In the genomic region with DNA sequence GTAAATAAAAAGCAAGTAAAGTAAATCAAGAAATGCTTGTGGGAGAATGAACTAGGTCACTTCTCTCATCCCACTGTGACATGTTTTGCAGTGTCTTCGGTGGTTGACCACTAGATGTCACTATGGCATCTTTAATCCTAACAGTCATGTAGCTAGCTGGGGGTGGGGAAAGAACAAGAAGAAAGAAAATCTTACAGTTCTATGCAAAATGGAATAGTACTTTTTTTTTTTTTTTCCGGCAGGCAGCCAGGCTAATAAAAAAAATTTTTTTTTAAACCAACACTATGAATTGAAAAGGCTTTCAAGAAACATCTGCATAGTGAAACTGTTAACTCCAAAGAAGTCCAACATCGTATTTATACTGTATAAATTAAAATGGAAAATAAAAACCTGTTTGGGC, we compare ENCODE assay signal across 8 cellular contexts. TPM values are rescaled to one million over a fixed set of nuclear protein-coding genes. Genes with fewer than 3 reads are reported as not detected.
A peak's percentile ranks its signal among the peaks of the same experiment; 100 is the strongest.
DNase-seq lines count a peak whose midpoint lies in the region; ATAC-seq, FAIRE-seq and TF ChIP-seq lines count a peak whose summit lies in the region.

No MANE protein-coding gene starts in this region.

- H2BK15ac ChIP-seq in mesenchymal stem cell (ENCODE audit: low read depth, poor library complexity, severe bottlenecking) = no peak overlapping the region

- peaks cover 3% of the 10 kb centered on the region for H3K4me1 ChIP-seq in mesenchymal stem cell (ENCODE audit: control insufficient read depth, insufficient read depth, low read depth, low read length)
- peaks cover 0 to 19% of the 10 kb centered on the region in 2 donors for H3K4me1 ChIP-seq in uterus

- H3K36me3 ChIP-seq in mesenchymal stem cell (ENCODE audit: control insufficient read depth in 1 of 2, insufficient read depth in 2 of 2, low read depth in 1 of 2, low read length in 2 of 2) = no peaks in the 10 kb centered on the region
- H3K36me3 ChIP-seq in uterus = no peaks in the 10 kb centered on the region

- no peak overlapping the region for H2AK5ac ChIP-seq in mesenchymal stem cell (ENCODE audit: low read length, severe bottlenecking)

- H3K27me3 ChIP-seq in mesenchymal stem cell (ENCODE audit: control insufficient read depth in 1 of 2, insufficient read depth in 1 of 2, low read length in 2 of 2) = no peaks in the 10 kb centered on the region
- no peaks in the 10 kb centered on the region for H3K27me3 ChIP-seq in uterus

- ATAC-seq in HG02623 (IDR thresholded peaks at IDR 0.05; ENCODE audit: unreplicated experiment) = peak; percentile 84

- no peak overlapping the region for H3K18ac ChIP-seq in mesenchymal stem cell (ENCODE audit: low read depth in 1 of 2, low read length in 2 of 2)

- H2BK5ac ChIP-seq in mesenchymal stem cell (ENCODE audit: low read depth, low read length, poor library complexity, severe bottlenecking) = no peak overlapping the region

- WGBS in mesenchymal stem cell = 0% methylated on average over 1 of the region's 3 CpGs

- no peak overlapping the region for H4K8ac ChIP-seq in mesenchymal stem cell (ENCODE audit: low read length)

- H3K4me2 ChIP-seq in mesenchymal stem cell (ENCODE audit: low read length, poor library complexity, severe bottlenecking) = no peak overlapping the region

- peak overlapping the region; percentile 20 for H3K9ac ChIP-seq in mesenchymal stem cell (ENCODE audit: low read length)

- no peaks in the 10 kb centered on the region for H3K9me3 ChIP-seq in mesenchymal stem cell (ENCODE audit: control insufficient read depth, low read length)
- H3K9me3 ChIP-seq in uterus = no peaks in the 10 kb centered on the region

- H4K91ac ChIP-seq in mesenchymal stem cell (ENCODE audit: low read length) = no peak overlapping the region

- H3K14ac ChIP-seq in mesenchymal stem cell (ENCODE audit: low read length in 2 of 2) = no peak overlapping the region

- intact Hi-C loops in uterus (cut with DNase I; ENCODE audit: low total_unique reads) = loop anchor here (5.0 kb wide), 1 partner anchor 146 kb away; no protein-coding TSS in a partner anchor

- no peak overlapping the region for H3K4ac ChIP-seq in mesenchymal stem cell (ENCODE audit: low read depth in 1 of 2, low read length in 2 of 2)

- H3K79me1 ChIP-seq in mesenchymal stem cell (replicated peaks; ENCODE audit: low read length, poor library complexity, severe bottlenecking) = no peaks in the 10 kb centered on the region

- peak; percentile 76 to 90 (median 85) for TF ChIP-seq CTCF in uterus (IDR thresholded peaks at IDR 0.05)

- H3K23ac ChIP-seq in mesenchymal stem cell (ENCODE audit: low read length in 2 of 2) = no peak overlapping the region

- no peak overlapping the region for H2AFZ ChIP-seq in mesenchymal stem cell (ENCODE audit: low read depth, low read length)

- FAIRE-seq in GM12891 (lab: Jason Lieb, UNC) = peak; percentile 92
- peak; percentile 99 for FAIRE-seq in endometrium (lab: Jason Lieb, UNC)

- H2BK12ac ChIP-seq in mesenchymal stem cell (ENCODE audit: low read length in 2 of 2) = no peak overlapping the region

- DNase-seq in Ammon's horn (ENCODE audit: low spot score) (peak; percentile 95), GM12891 (ENCODE audit: insufficient read length, low spot score) (peak; percentile 34), NCI-H1092 (lab: John Stamatoyannopoulos, UW) (peak; percentile 11), T-helper 1 cell (peak in 3 of 5 donors; percentile 10 to 63 (median 13)), mesenchymal stem cell (peak; percentile 90), uterus (peak; percentile 49 to 79)

- no peak overlapping the region for H3K4me3 ChIP-seq in mesenchymal stem cell (ENCODE audit: insufficient read depth in 1 of 2, low read depth in 1 of 2, low read length in 2 of 2)
- H3K4me3 ChIP-seq in uterus = no peak overlapping the region

- TF ChIP-seq POLR2A in GM12891 (IDR thresholded peaks at IDR 0.05; ENCODE audit: low read depth, low read length) (no peak), uterus (IDR thresholded peaks at IDR 0.05) (no peak)

- H3K27ac ChIP-seq in mesenchymal stem cell (ENCODE audit: low read length, poor library complexity, severe bottlenecking) = no peak overlapping the region
- peak overlapping the region; percentile 69 to 72 for H3K27ac ChIP-seq in uterus

- no peak overlapping the region for H2BK120ac ChIP-seq in mesenchymal stem cell (ENCODE audit: low read depth, low read length)

TF ChIP-seq in GM12891, 5 proteins besides CTCF, POLR2A, EP300 and RAD21:
- no peak for TF ChIP-seq POU2F2 (IDR thresholded peaks at IDR 0.05; ENCODE audit: low read depth, low read length)
- TF ChIP-seq TAF1 (IDR thresholded peaks at IDR 0.05; ENCODE audit: low read depth, low read length) = 0 out of 2 replicates have a peak, but pooled peaks have one; percentile 8
- no peak for TF ChIP-seq PAX5 (IDR thresholded peaks at IDR 0.05; ENCODE audit: insufficient read depth, low read length, severe bottlenecking)
TF ChIP-seq in GM12891: peak in this region for 1.

RNA-seq across cellular contexts. Expression of gene CDK1, which starts 38.3 kb away (rescaled TPM):
- polyA plus RNA-seq in GM12891 (2012; ENCODE audit: low read depth, missing spikeins) = 54.0 TPM
- polyA plus RNA-seq in mesenchymal stem cell (2013, experiment 1 of 2) = 12.3 TPM
- polyA plus RNA-seq in mesenchymal stem cell (2013, experiment 2 of 2) = 13.6 TPM
- total RNA-seq in uterus = 10 to 100 TPM in 1 of 4 donors, 1 to 10 TPM in 1, not detected in 2; 3.5 to 98.9 TPM

Comparison
In these comparisons a context has a peak if more than half of its experiments do, and no peak if none do; other contexts are left out.
1. DNase-seq: peak in every context shown above with its lines; median percentile 95 in Ammon's horn; 90 in mesenchymal stem cell; 64 in uterus; 34 in GM12891; 13 in T-helper 1 cell; 11 in NCI-H1092.